16 cellular contexts compared by ENCODE assay signal in the genomic region with DNA sequence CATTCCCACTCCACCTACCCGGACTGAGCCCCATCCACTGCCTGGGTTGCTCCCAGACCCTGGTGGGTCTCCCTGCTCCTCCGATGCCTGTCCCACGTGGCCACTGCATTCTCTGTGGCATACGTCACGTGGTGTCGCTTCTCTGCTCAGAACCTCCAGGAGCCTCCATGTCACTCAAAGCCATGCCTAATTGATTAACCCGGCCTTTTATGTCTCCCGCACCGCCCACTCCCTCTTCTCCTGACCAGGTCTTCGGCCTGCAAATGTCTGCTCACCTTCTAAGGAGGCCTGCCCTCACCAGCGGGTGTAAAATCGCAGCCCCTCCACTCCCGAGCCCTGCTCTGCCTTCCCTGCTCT.
DNase-seq lines count a peak whose midpoint lies in the region; ATAC-seq, FAIRE-seq and TF ChIP-seq lines count a peak whose summit lies in the region.
"Had no signal": no experiment of that assay in that cellular context is flagged by ENCODE, and none has a peak within 500 bp of the region (broad histone marks: within the 10 kb centered on the region; RNA-seq: fewer than 3 reads in every experiment).

No MANE protein-coding gene starts in this region.

- DNase-seq in right atrium auricular region (ENCODE audit: low spot score) (no peak), left ventricle myocardium superior (no peak), nephron progenitor cell (peak; percentile 37), vagina (ENCODE audit: extremely low spot score in 2 of 2) (no peak), NCI-H1694 (lab: John Stamatoyannopoulos, UW) (no peak), H54 (ENCODE audit: insufficient read length, low spot score) (no peak), NCI-H146 treated with DMSO at 0.1 percent for 48 hours (lab: John Stamatoyannopoulos, UW; ENCODE audit: unreplicated experiment) (no peak)
- DNase-seq: activated CD4-positive, alpha-beta T cell treated with anti-CD3 and anti-CD28 coated beads, Interleukin-2, amount 10 ng/mL, durations not matched to agents 24 days and 14 days; BE2C; NCI-H446 treated with DMSO at 0.1 percent for 48 hours; SIG-M5; stimulated activated CD4-positive, alpha-beta T cell treated with anti-CD3 and anti-CD28 coated beads, Interleukin-1b, Interleukin-23, amount 100 ng/mL, for 48 hours; stimulated activated naive CD4-positive, alpha-beta T cell treated with Interleukin-2 at 50 U/mL for 16 hours had no signal

- TF ChIP-seq POLR2A in vagina (IDR thresholded peaks at IDR 0.05) (no peak), H54 (IDR thresholded peaks at IDR 0.05; ENCODE audit: low read depth, low read length) (no peak)

- peaks cover 94% of the 10 kb centered on the region for H3K4me1 Mint-ChIP-seq in dendritic cell treated with granulocyte-macrophage colony-stimulating factor and Interleukin-4, amounts not matched to agents 40 ng/mL and 50 ng/mL, for 4 days (ENCODE audit: low read depth)
- H3K4me1 Mint-ChIP-seq in nephron progenitor cell, result peaks cover 91% of the 10 kb centered on the region

- intact Hi-C loops in left ventricle myocardium superior (cut with micrococcal nuclease), result no loop called here
- intact Hi-C loops in dendritic cell treated with granulocyte-macrophage colony-stimulating factor and Interleukin-4, amounts not matched to agents 40 ng/mL and 50 ng/mL, for 4 days (cut with micrococcal nuclease), result no loop called here
- intact Hi-C loops in vagina (cut with DNase I), result loop anchor here (10.0 kb wide), 1 partner anchor 91 kb away; no protein-coding TSS in a partner anchor

- H3K36me3 ChIP-seq in right atrium auricular region (no peaks in the 10 kb centered on the region), vagina (no peaks in the 10 kb centered on the region)
- H3K36me3 ChIP-seq: BE2C had no signal

- H3K9me3 ChIP-seq in right atrium auricular region (no peaks in the 10 kb centered on the region), vagina (no peaks in the 10 kb centered on the region)
- H3K9me3 ChIP-seq: BE2C had no signal

- no peaks in the 10 kb centered on the region for H3K27me3 Mint-ChIP-seq in dendritic cell treated with granulocyte-macrophage colony-stimulating factor and Interleukin-4, amounts not matched to agents 40 ng/mL and 50 ng/mL, for 4 days
- H3K27me3 Mint-ChIP-seq in nephron progenitor cell (ENCODE audit: low read depth, poor library complexity), result no peaks in the 10 kb centered on the region
- H3K27me3 Mint-ChIP-seq: activated CD4-positive, alpha-beta T cell treated with anti-CD3 and anti-CD28 coated beads, Interleukin-2, amount 10 ng/mL, durations not matched to agents 24 days and 14 days had no signal

- H3K27ac Mint-ChIP-seq in dendritic cell treated with granulocyte-macrophage colony-stimulating factor and Interleukin-4, amounts not matched to agents 40 ng/mL and 50 ng/mL, for 4 days, result peak overlapping the region; percentile 92
- peak overlapping the region; percentile 41 for H3K27ac Mint-ChIP-seq in nephron progenitor cell
- H3K27ac Mint-ChIP-seq: activated CD4-positive, alpha-beta T cell treated with anti-CD3 and anti-CD28 coated beads, Interleukin-2, amount 10 ng/mL, durations not matched to agents 24 days and 14 days had no signal

- no peaks in the 10 kb centered on the region for H3K9me3 Mint-ChIP-seq in dendritic cell treated with granulocyte-macrophage colony-stimulating factor and Interleukin-4, amounts not matched to agents 40 ng/mL and 50 ng/mL, for 4 days
- H3K9me3 Mint-ChIP-seq in nephron progenitor cell, result peaks cover 15% of the 10 kb centered on the region
- H3K9me3 Mint-ChIP-seq: activated CD4-positive, alpha-beta T cell treated with anti-CD3 and anti-CD28 coated beads, Interleukin-2, amount 10 ng/mL, durations not matched to agents 24 days and 14 days had no signal

- ATAC-seq in left ventricle myocardium superior, result no peak

- H3K36me3 Mint-ChIP-seq in dendritic cell treated with granulocyte-macrophage colony-stimulating factor and Interleukin-4, amounts not matched to agents 40 ng/mL and 50 ng/mL, for 4 days (ENCODE audit: low read depth), result peaks cover 17% of the 10 kb centered on the region
- peaks cover 9% of the 10 kb centered on the region for H3K36me3 Mint-ChIP-seq in nephron progenitor cell (ENCODE audit: low read depth)

- peaks cover 0 to 76% of the 10 kb centered on the region in 2 donors for H3K4me1 ChIP-seq in right atrium auricular region
- peaks cover 77% of the 10 kb centered on the region for H3K4me1 ChIP-seq in vagina

- TF ChIP-seq CTCF in right atrium auricular region (IDR thresholded peaks at IDR 0.05) (no peak), nephron progenitor cell (IDR thresholded peaks at IDR 0.05) (no peak), vagina (IDR thresholded peaks at IDR 0.05) (no peak)

- no peak for FAIRE-seq in H54 (lab: Jason Lieb, UNC)
- FAIRE-seq: endometrium had no signal

- H3K27me3 ChIP-seq in right atrium auricular region (no peaks in the 10 kb centered on the region), vagina (no peaks in the 10 kb centered on the region)
- H3K27me3 ChIP-seq: BE2C had no signal

- peak overlapping the region; percentile 79 to 92 for H3K27ac ChIP-seq in right atrium auricular region
- peak overlapping the region; percentile 86 for H3K27ac ChIP-seq in vagina
- H3K27ac ChIP-seq: KMS-11 had no signal

- H3K4me3 ChIP-seq in right atrium auricular region (no peak overlapping the region), vagina (no peak overlapping the region)

- H3K4me3 Mint-ChIP-seq in dendritic cell treated with granulocyte-macrophage colony-stimulating factor and Interleukin-4, amounts not matched to agents 40 ng/mL and 50 ng/mL, for 4 days, result peak overlapping the region; percentile 63
- H3K4me3 Mint-ChIP-seq in nephron progenitor cell, result peak overlapping the region; percentile 55
- H3K4me3 Mint-ChIP-seq: activated CD4-positive, alpha-beta T cell treated with anti-CD3 and anti-CD28 coated beads, Interleukin-2, amount 10 ng/mL, durations not matched to agents 24 days and 14 days had no signal
